8 cellular contexts compared by ENCODE assay signal in genomic region chr4:7101692-7102515, GRCh38. TPM values are rescaled to one million over a fixed set of nuclear protein-coding genes. Genes with fewer than 3 reads are reported as not detected.
DNase-seq lines count a peak whose midpoint lies in the region; ATAC-seq and TF ChIP-seq lines count a peak whose summit lies in the region.

No MANE protein-coding gene starts in this region.

- H2AFZ ChIP-seq in OCI-LY1 (ENCODE audit: low read length) = no peak overlapping the region

- CTCF ChIA-PET in CD4-positive, alpha-beta memory T cell (lab: Charles Lee; ENCODE audit: partially characterized antibody) = interaction anchor here (0.6 to 2.1 kb wide), 17 partner anchors 8 to 700 kb away, joined by 3 to 7 read pairs (median 3); partner anchors contain the start of gene GRPEL1

- no peaks in the 10 kb centered on the region for H3K36me3 Mint-ChIP-seq in CD4-positive, alpha-beta memory T cell
- no peaks in the 10 kb centered on the region for H3K36me3 Mint-ChIP-seq in nephron progenitor cell (ENCODE audit: low read depth)

- peaks cover 9 to 25% (median 16%) of the 10 kb centered on the region in 4 donors for H3K4me1 Mint-ChIP-seq in CD4-positive, alpha-beta memory T cell
- H3K4me1 Mint-ChIP-seq in nephron progenitor cell = peaks cover 37% of the 10 kb centered on the region

- DNase-seq in CD4-positive, alpha-beta memory T cell = peak; percentile 32 to 55 (median 35)
- DNase-seq in HS-5 (ENCODE audit: low read depth) (peak; percentile 8), activated T-helper 1 cell treated with Interleukin-2 at 50 U/mL for 16 hours (ENCODE audit: low read depth) (peak; percentile 31), fibroblast of pulmonary artery (ENCODE audit: low read depth) (peak; percentile 61), nephron progenitor cell (peak; percentile 71), suprapubic skin (ENCODE audit: low spot score in 2 of 2) (peak; percentile 84 to 90)

- no peaks in the 10 kb centered on the region for H3K9me3 ChIP-seq in CD4-positive, alpha-beta memory T cell (ENCODE audit: control insufficient read depth in 1 of 2, low read length in 2 of 2)
- H3K9me3 ChIP-seq in OCI-LY1 (ENCODE audit: low read length) = no peaks in the 10 kb centered on the region
- H3K9me3 ChIP-seq in suprapubic skin = no peaks in the 10 kb centered on the region

- no peaks in the 10 kb centered on the region for H3K9me2 ChIP-seq in OCI-LY1 (ENCODE audit: low read depth, low read length)

- POLR2A ChIA-PET in CD4-positive, alpha-beta memory T cell (lab: Charles Lee; ENCODE audit: partially characterized antibody) = interaction anchor here (0.6 to 1.1 kb wide), 2 partner anchors 34 to 1366 kb away, joined by 3 to 4 read pairs; partner anchors contain the start of gene GRPEL1

- ATAC-seq in GM19455 (IDR thresholded peaks at IDR 0.05; ENCODE audit: unreplicated experiment) = peak; percentile 68

- H3K4me2 ChIP-seq in OCI-LY1 (ENCODE audit: low read length) = peak overlapping the region; percentile 92; the same call in 1 of the 2 replicates

- no peaks in the 10 kb centered on the region for H4K20me1 ChIP-seq in OCI-LY1 (ENCODE audit: insufficient read depth, low read length)

- no peaks in the 10 kb centered on the region for H3F3A ChIP-seq in OCI-LY1 (ENCODE audit: insufficient read depth, low read length)

- no peak overlapping the region for H3K27ac ChIP-seq in CD4-positive, alpha-beta memory T cell (ENCODE audit: low read depth, low read length)
- no peak overlapping the region for H3K27ac ChIP-seq in OCI-LY1 (ENCODE audit: low read depth, low read length, poor library complexity, severe bottlenecking)
- peak overlapping the region; percentile 83 for H3K27ac ChIP-seq in suprapubic skin

- H3K79me2 ChIP-seq in OCI-LY1 (ENCODE audit: insufficient read depth, low read length) = no peaks in the 10 kb centered on the region

- no peaks in the 10 kb centered on the region for H3K36me3 ChIP-seq in CD4-positive, alpha-beta memory T cell (ENCODE audit: insufficient read depth, low read length)
- H3K36me3 ChIP-seq in OCI-LY1 (ENCODE audit: insufficient read depth, low read length) (no peaks in the 10 kb centered on the region), suprapubic skin (no peaks in the 10 kb centered on the region)

- no peak overlapping the region for H3K9ac ChIP-seq in OCI-LY1 (ENCODE audit: low read length)

- intact Hi-C loops in CD4-positive, alpha-beta memory T cell (cut with micrococcal nuclease) = no loop called here

- peaks cover 21% of the 10 kb centered on the region for H3K4me1 ChIP-seq in CD4-positive, alpha-beta memory T cell (ENCODE audit: insufficient read depth, low read length)
- peaks cover 13% of the 10 kb centered on the region for H3K4me1 ChIP-seq in OCI-LY1 (ENCODE audit: insufficient read depth, low read length, severe bottlenecking)
- H3K4me1 ChIP-seq in suprapubic skin = peaks cover 21% of the 10 kb centered on the region

- H3K9me3 Mint-ChIP-seq in CD4-positive, alpha-beta memory T cell = peaks cover 0 to 1% (median 0%) of the 10 kb centered on the region in 8 donors
- no peaks in the 10 kb centered on the region for H3K9me3 Mint-ChIP-seq in nephron progenitor cell

- peak; percentile 49 for TF ChIP-seq CTCF in OCI-LY1 (IDR thresholded peaks at IDR 0.05; ENCODE audit: low read length)
- TF ChIP-seq CTCF in fibroblast of pulmonary artery (IDR thresholded peaks at IDR 0.05; ENCODE audit: low read length, missing control alignments) = peak; percentile 76
- peak; percentile 72 for TF ChIP-seq CTCF in nephron progenitor cell (IDR thresholded peaks at IDR 0.05)
- TF ChIP-seq CTCF in suprapubic skin (IDR thresholded peaks at IDR 0.05) = peak; percentile 35 to 88

- 19% methylated on average over 16 of the region's 24 CpGs for WGBS in suprapubic skin

- peak overlapping the region; percentile 23 to 69 for H3K4me3 ChIP-seq in CD4-positive, alpha-beta memory T cell (ENCODE audit: low read length in 2 of 2)
- H3K4me3 ChIP-seq in OCI-LY1 (ENCODE audit: low read depth, low read length, poor library complexity, severe bottlenecking) (peak overlapping the region; percentile 68), fibroblast of pulmonary artery (replicated peaks; ENCODE audit: low read depth, low read length) (peak overlapping the region; percentile 28), suprapubic skin (peak overlapping the region; percentile 74)

- H3K27me3 Mint-ChIP-seq in CD4-positive, alpha-beta memory T cell = no peaks in the 10 kb centered on the region
- peaks cover 34% of the 10 kb centered on the region for H3K27me3 Mint-ChIP-seq in nephron progenitor cell (ENCODE audit: low read depth, poor library complexity)

- H3K27me3 ChIP-seq in CD4-positive, alpha-beta memory T cell (ENCODE audit: insufficient read depth, low read length) = no peaks in the 10 kb centered on the region
- H3K27me3 ChIP-seq in OCI-LY1 (ENCODE audit: insufficient read depth, low read length) = no peaks in the 10 kb centered on the region
- no peaks in the 10 kb centered on the region for H3K27me3 ChIP-seq in suprapubic skin

- H3K27ac Mint-ChIP-seq in CD4-positive, alpha-beta memory T cell = peak overlapping the region in 5 of 7 donors; percentile 37 to 86 (median 74)
- no peak overlapping the region for H3K27ac Mint-ChIP-seq in nephron progenitor cell

- peak overlapping the region; percentile 90 to 94 (median 92) for H3K4me3 Mint-ChIP-seq in CD4-positive, alpha-beta memory T cell
- H3K4me3 Mint-ChIP-seq in nephron progenitor cell = peak overlapping the region; percentile 86

- TF ChIP-seq EP300 in suprapubic skin (IDR thresholded peaks at IDR 0.05) = no peak

- TF ChIP-seq POLR2A in suprapubic skin (IDR thresholded peaks at IDR 0.05) = no peak

RNA-seq across cellular contexts. Expression of gene GRPEL1, which starts 34.0 kb away (rescaled TPM):
- total RNA-seq in CD4-positive, alpha-beta memory T cell = 10 to 100 TPM; 35.3 to 36.0 TPM
- 10 to 100 TPM; 57.7 to 77.2 TPM for polyA plus RNA-seq in CD4-positive, alpha-beta memory T cell
- 10 to 100 TPM; 18.2 to 32.4 (median 25.3) TPM for total RNA-seq in suprapubic skin

RNA-seq across cellular contexts. Expression of gene TADA2B, which starts 58.7 kb away (rescaled TPM):
- 10 to 100 TPM; 46.4 to 49.0 TPM for total RNA-seq in CD4-positive, alpha-beta memory T cell
- 1 to 10 TPM; 2.8 to 4.7 TPM for polyA plus RNA-seq in CD4-positive, alpha-beta memory T cell
- 10 to 100 TPM; 17.5 to 26.6 (median 23.9) TPM for total RNA-seq in suprapubic skin

Comparison
In these comparisons a context has a peak if more than half of its experiments do, and no peak if none do; other contexts are left out.
1. DNase-seq: peak in every context shown above with its lines; median percentile 87 in suprapubic skin; 71 in nephron progenitor cell; 61 in fibroblast of pulmonary artery; 35 in CD4-positive, alpha-beta memory T cell; 31 in activated T-helper 1 cell treated with Interleukin-2 at 50 U/mL for 16 hours; 8 in HS-5.